Comparison of ENCODE assay signal across 8 cellular contexts in the genomic region with DNA sequence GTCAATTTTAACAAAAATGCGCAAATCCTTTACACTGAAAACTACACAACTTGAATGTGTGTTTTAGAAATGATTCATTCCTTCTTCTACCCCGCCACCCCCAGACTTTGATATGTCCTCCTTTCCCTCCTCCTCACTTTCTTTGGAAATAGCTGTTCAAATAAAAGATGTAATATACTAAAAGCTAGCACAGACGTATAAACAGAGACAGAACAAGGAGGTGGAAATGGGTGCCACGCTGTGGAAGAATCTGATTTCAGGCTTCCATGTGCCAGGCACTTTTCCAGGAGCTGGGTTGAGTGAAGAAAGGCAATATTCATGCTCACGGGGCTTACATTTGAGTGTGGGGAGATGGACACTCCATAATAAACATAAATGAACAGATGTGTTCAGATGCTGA.
A peak's percentile ranks its signal among the peaks of the same experiment; 100 is the strongest.
DNase-seq lines count a peak whose midpoint lies in the region; ATAC-seq, FAIRE-seq and TF ChIP-seq lines count a peak whose summit lies in the region.
"Not testable (repeated sequence)": the region's sequence is repeated elsewhere in the genome, so short reads cannot be mapped to it uniquely, and the experiment has no call there.

No MANE protein-coding gene starts in this region.

- H4K20me1 ChIP-seq in astrocyte (ENCODE audit: insufficient read depth, low read length), result not testable (repeated sequence)

- H3K9me3 Mint-ChIP-seq in astrocyte (ENCODE audit: unreplicated experiment), result not testable (repeated sequence)

- TF ChIP-seq RAD21 in A549 (conservative IDR thresholded peaks at IDR 0.05 in 1 of 2, IDR thresholded peaks at IDR 0.05 in 1 of 2), result not testable (repeated sequence)

- not testable (repeated sequence) for H3K4me1 ChIP-seq in A549; astrocyte (ENCODE audit: insufficient read depth, low read length)

- not testable (repeated sequence) for H3K4me3 ChIP-seq in A549; astrocyte (ENCODE audit: insufficient read depth, low read depth, low read length)

- POLR2A ChIA-PET in A549 (lab: Yijun Ruan, JAX), result not testable (repeated sequence)

- DNase-seq in A549 (ENCODE audit: low read depth in 1 of 2, low spot score in 1 of 2); D721Med (ENCODE audit: insufficient read length, low spot score); GM12891 (ENCODE audit: insufficient read length, low spot score); GM18507 (ENCODE audit: extremely low spot score, insufficient read length, low read depth); astrocyte (ENCODE audit: low read depth); urothelium cell line (ENCODE audit: low spot score): not testable (repeated sequence)
- DNase-seq in head of caudate nucleus, result peak in 34 of 42 donors; percentile 3 to 72 (median 24)
- DNase-seq in putamen (ENCODE audit: low spot score), result peak; percentile 28

- TF ChIP-seq POLR2A in A549 (IDR thresholded peaks at IDR 0.05; ENCODE audit: low read length); GM12891 (IDR thresholded peaks at IDR 0.05; ENCODE audit: low read depth, low read length): not testable (repeated sequence)

- H3K4me1 Mint-ChIP-seq in astrocyte (ENCODE audit: low read depth, unreplicated experiment), result not testable (repeated sequence)

- 14% methylated on average over 5 of the region's 5 CpGs for WGBS in A549 (ENCODE audit: missing lambda C conversion rate)

- CTCF ChIA-PET in A549 (lab: Yijun Ruan, JAX), result not testable (repeated sequence)

- H3K9me3 ChIP-seq in A549; astrocyte (ENCODE audit: insufficient read depth, low read depth, low read length): not testable (repeated sequence)

- TF ChIP-seq CTCF in A549 (IDR thresholded peaks at IDR 0.05); D721Med (IDR thresholded peaks at IDR 0.05; ENCODE audit: insufficient read depth, missing control alignments); astrocyte (IDR thresholded peaks at IDR 0.05; ENCODE audit: insufficient read depth, low read depth, low read length): not testable (repeated sequence)

- peak; percentile 73 for FAIRE-seq in A549 (lab: Jason Lieb, UNC)
- peak; percentile 72 for FAIRE-seq in D721Med (lab: Jason Lieb, UNC)
- FAIRE-seq in GM12891 (lab: Jason Lieb, UNC), result peak; percentile 75
- peak; percentile 39 for FAIRE-seq in GM18507 (lab: Jason Lieb, UNC)
- FAIRE-seq in astrocyte (lab: Jason Lieb, UNC), result peak; percentile 20
- peak; percentile 98 for FAIRE-seq in urothelium cell line (lab: Jason Lieb, UNC)

- H3K4me2 ChIP-seq in A549; astrocyte (ENCODE audit: low read length): not testable (repeated sequence)

- not testable (repeated sequence) for H3K9ac ChIP-seq in astrocyte (ENCODE audit: low read length)

- TF ChIP-seq EP300 in A549 (IDR thresholded peaks at IDR 0.05), result not testable (repeated sequence)

- H3K36me3 Mint-ChIP-seq in astrocyte (ENCODE audit: low read depth, unreplicated experiment), result not testable (repeated sequence)

- H3K36me3 ChIP-seq in astrocyte (ENCODE audit: insufficient read depth, low read length), result not testable (repeated sequence)

- intact Hi-C loops in head of caudate nucleus (cut with DNase I), result not testable (repeated sequence)

- not testable (repeated sequence) for H3K27ac ChIP-seq in A549; astrocyte (ENCODE audit: low read depth, low read length)

- H3K4me3 Mint-ChIP-seq in astrocyte (ENCODE audit: unreplicated experiment), result not testable (repeated sequence)

- H3K79me2 ChIP-seq in astrocyte (ENCODE audit: insufficient read depth, low read length), result not testable (repeated sequence)

- peaks cover 13% of the 10 kb centered on the region for H3K27me3 Mint-ChIP-seq in astrocyte (ENCODE audit: low read depth, unreplicated experiment)

- not testable (repeated sequence) for H3K27ac Mint-ChIP-seq in astrocyte (ENCODE audit: unreplicated experiment)

- H3K27me3 ChIP-seq in astrocyte (ENCODE audit: insufficient read depth, low read length), result not testable (repeated sequence)

- not testable (repeated sequence) for ATAC-seq in A549

- H2AFZ ChIP-seq in astrocyte (ENCODE audit: low read depth, low read length), result not testable (repeated sequence)
